Comparison of ENCODE assay signal across 1 cellular context in genomic region chr16:88870608-88871348, GRCh38.
TF ChIP-seq lines count a peak whose summit lies in the region.

No MANE protein-coding gene starts in this region.

TF ChIP-seq in K562, 482 proteins besides CTCF, POLR2A, EP300 and RAD21 (continued from another document):
- TF ChIP-seq E2F8 (IDR thresholded peaks at IDR 0.05; ENCODE audit: low read depth, partially characterized antibody) (no peak), ATF3 (IDR thresholded peaks at IDR 0.05) (no peak), ATF3 (CRISPR knock-in tag; conservative IDR thresholded peaks at IDR 0.05) (no peak), NFIX (CRISPR knock-in tag; IDR thresholded peaks at IDR 0.05; ENCODE audit: low read depth) (no peak), PPARD (CRISPR knock-in tag; IDR thresholded peaks at IDR 0.05) (no peak), POLR3A (IDR thresholded peaks at IDR 0.05; ENCODE audit: borderline replicate concordance, extremely low read depth, insufficient read depth, insufficient read length) (no peak), GTF3C2 (IDR thresholded peaks at IDR 0.05; ENCODE audit: borderline replicate concordance, extremely low read depth, insufficient read length) (no peak), HCFC1 (IDR thresholded peaks at IDR 0.05; ENCODE audit: low read depth, low read length) (no peak), CREB5 (CRISPR knock-in tag; IDR thresholded peaks at IDR 0.05) (no peak), ZNF253 (CRISPR knock-in tag; conservative IDR thresholded peaks at IDR 0.05) (no peak), KDM5B (IDR thresholded peaks at IDR 0.05; ENCODE audit: insufficient replicate concordance, low read depth, low read length) (no peak), ZNF507 (tag; conservative IDR thresholded peaks at IDR 0.05) (no peak), ZNF280A (IDR thresholded peaks at IDR 0.05; ENCODE audit: low read depth, partially characterized antibody) (no peak), MTF1 (CRISPR knock-in tag; IDR thresholded peaks at IDR 0.05; ENCODE audit: borderline replicate concordance) (no peak), MGA (IDR thresholded peaks at IDR 0.05) (peak; percentile 27; the same call in 1 of the 2 replicates), SAFB2 (IDR thresholded peaks at IDR 0.05; ENCODE audit: borderline replicate concordance, low read depth, low read length, severe bottlenecking) (no peak), ZFPM2 (CRISPR knock-in tag; IDR thresholded peaks at IDR 0.05) (no peak), MIER1 (IDR thresholded peaks at IDR 0.05; ENCODE audit: low read depth) (no peak), ATF4 (CRISPR knock-in tag; IDR thresholded peaks at IDR 0.05) (no peak), CHCHD3 (CRISPR knock-in tag; IDR thresholded peaks at IDR 0.05) (no peak), ZNF224 (CRISPR knock-in tag; IDR thresholded peaks at IDR 0.05) (no peak), ZNF518B (CRISPR knock-in tag; IDR thresholded peaks at IDR 0.05) (no peak), PRMT5 (CRISPR knock-in tag; IDR thresholded peaks at IDR 0.05) (no peak)
